In genomic region chr10:49183596-49184542, GRCh38 we compare ENCODE assay signal across 1 cellular context.
A peak's percentile ranks its signal among the peaks of the same experiment; 100 is the strongest.
TF ChIP-seq lines count a peak whose summit lies in the region.

No MANE protein-coding gene starts in this region.

TF ChIP-seq in K562, 482 proteins besides CTCF, POLR2A, EP300 and RAD21 (continued from another document and continues in another):
- TF ChIP-seq, protein P1, sequence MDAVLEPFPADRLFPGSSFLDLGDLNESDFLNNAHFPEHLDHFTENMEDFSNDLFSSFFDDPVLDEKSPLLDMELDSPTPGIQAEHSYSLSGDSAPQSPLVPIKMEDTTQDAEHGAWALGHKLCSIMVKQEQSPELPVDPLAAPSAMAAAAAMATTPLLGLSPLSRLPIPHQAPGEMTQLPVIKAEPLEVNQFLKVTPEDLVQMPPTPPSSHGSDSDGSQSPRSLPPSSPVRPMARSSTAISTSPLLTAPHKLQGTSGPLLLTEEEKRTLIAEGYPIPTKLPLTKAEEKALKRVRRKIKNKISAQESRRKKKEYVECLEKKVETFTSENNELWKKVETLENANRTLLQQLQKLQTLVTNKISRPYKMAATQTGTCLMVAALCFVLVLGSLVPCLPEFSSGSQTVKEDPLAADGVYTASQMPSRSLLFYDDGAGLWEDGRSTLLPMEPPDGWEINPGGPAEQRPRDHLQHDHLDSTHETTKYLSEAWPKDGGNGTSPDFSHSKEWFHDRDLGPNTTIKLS (IDR thresholded peaks at IDR 0.05; ENCODE audit: borderline replicate concordance, low read depth) = peak; percentile 79; the same call in 1 of the 2 replicates
- TF ChIP-seq, protein P2, sequence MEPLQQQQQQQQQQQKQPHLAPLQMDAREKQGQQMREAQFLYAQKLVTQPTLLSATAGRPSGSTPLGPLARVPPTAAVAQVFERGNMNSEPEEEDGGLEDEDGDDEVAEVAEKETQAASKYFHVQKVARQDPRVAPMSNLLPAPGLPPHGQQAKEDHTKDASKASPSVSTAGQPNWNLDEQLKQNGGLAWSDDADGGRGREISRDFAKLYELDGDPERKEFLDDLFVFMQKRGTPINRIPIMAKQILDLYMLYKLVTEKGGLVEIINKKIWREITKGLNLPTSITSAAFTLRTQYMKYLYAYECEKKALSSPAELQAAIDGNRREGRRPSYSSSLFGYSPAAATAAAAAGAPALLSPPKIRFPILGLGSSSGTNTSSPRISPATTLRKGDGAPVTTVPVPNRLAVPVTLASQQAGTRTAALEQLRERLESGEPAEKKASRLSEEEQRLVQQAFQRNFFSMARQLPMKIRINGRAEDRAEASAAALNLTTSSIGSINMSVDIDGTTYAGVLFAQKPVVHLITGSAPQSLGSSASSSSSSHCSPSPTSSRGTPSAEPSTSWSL (CRISPR knock-in tag; IDR thresholded peaks at IDR 0.05; ENCODE audit: borderline replicate concordance) = no peak
- TF ChIP-seq MLLT1 (IDR thresholded peaks at IDR 0.05) = peak; percentile 17 to 18; a peak in 3 of 4 replicates
- TF ChIP-seq, protein P3, sequence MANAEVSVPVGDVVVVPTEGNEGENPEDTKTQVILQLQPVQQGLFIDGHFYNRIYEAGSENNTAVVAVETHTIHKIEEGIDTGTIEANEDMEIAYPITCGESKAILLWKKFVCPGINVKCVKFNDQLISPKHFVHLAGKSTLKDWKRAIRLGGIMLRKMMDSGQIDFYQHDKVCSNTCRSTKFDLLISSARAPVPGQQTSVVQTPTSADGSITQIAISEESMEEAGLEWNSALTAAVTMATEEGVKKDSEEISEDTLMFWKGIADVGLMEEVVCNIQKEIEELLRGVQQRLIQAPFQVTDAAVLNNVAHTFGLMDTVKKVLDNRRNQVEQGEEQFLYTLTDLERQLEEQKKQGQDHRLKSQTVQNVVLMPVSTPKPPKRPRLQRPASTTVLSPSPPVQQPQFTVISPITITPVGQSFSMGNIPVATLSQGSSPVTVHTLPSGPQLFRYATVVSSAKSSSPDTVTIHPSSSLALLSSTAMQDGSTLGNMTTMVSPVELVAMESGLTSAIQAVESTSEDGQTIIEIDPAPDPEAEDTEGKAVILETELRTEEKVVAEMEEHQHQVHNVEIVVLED (CRISPR knock-in tag; IDR thresholded peaks at IDR 0.05) = no peak
- TF ChIP-seq MTA3 (IDR thresholded peaks at IDR 0.05; ENCODE audit: borderline replicate concordance) = peak; percentile 80
- no peak for TF ChIP-seq ZNF717 (CRISPR knock-in tag; IDR thresholded peaks at IDR 0.05)
- TF ChIP-seq RBM15 (IDR thresholded peaks at IDR 0.05; ENCODE audit: insufficient read depth, low read length) = no peak
- TF ChIP-seq ZNF407 (IDR thresholded peaks at IDR 0.05; ENCODE audit: low read depth) = no peak
- TF ChIP-seq SRSF1 (IDR thresholded peaks at IDR 0.05; ENCODE audit: low read depth, low read length) = no peak
- peak; percentile 91 for TF ChIP-seq BCOR (IDR thresholded peaks at IDR 0.05)
- no peak for TF ChIP-seq ETS2 (tag; IDR thresholded peaks at IDR 0.05; ENCODE audit: borderline replicate concordance, poor library complexity, severe bottlenecking)
- no peak for TF ChIP-seq ZNF146 (CRISPR knock-in tag; IDR thresholded peaks at IDR 0.05; ENCODE audit: unreplicated experiment)
- TF ChIP-seq MIER1 (IDR thresholded peaks at IDR 0.05; ENCODE audit: low read depth) = no peak; the same call in 1 of the 2 replicates
- TF ChIP-seq ZNF589 (CRISPR knock-in tag; IDR thresholded peaks at IDR 0.05; ENCODE audit: low read depth) = peak; percentile 97
- TF ChIP-seq NUFIP1 (IDR thresholded peaks at IDR 0.05; ENCODE audit: partially characterized antibody) = peak; percentile 68
- TF ChIP-seq CHD2 (IDR thresholded peaks at IDR 0.05; ENCODE audit: low read depth, low read length) = no peak
- TF ChIP-seq, protein P4, sequence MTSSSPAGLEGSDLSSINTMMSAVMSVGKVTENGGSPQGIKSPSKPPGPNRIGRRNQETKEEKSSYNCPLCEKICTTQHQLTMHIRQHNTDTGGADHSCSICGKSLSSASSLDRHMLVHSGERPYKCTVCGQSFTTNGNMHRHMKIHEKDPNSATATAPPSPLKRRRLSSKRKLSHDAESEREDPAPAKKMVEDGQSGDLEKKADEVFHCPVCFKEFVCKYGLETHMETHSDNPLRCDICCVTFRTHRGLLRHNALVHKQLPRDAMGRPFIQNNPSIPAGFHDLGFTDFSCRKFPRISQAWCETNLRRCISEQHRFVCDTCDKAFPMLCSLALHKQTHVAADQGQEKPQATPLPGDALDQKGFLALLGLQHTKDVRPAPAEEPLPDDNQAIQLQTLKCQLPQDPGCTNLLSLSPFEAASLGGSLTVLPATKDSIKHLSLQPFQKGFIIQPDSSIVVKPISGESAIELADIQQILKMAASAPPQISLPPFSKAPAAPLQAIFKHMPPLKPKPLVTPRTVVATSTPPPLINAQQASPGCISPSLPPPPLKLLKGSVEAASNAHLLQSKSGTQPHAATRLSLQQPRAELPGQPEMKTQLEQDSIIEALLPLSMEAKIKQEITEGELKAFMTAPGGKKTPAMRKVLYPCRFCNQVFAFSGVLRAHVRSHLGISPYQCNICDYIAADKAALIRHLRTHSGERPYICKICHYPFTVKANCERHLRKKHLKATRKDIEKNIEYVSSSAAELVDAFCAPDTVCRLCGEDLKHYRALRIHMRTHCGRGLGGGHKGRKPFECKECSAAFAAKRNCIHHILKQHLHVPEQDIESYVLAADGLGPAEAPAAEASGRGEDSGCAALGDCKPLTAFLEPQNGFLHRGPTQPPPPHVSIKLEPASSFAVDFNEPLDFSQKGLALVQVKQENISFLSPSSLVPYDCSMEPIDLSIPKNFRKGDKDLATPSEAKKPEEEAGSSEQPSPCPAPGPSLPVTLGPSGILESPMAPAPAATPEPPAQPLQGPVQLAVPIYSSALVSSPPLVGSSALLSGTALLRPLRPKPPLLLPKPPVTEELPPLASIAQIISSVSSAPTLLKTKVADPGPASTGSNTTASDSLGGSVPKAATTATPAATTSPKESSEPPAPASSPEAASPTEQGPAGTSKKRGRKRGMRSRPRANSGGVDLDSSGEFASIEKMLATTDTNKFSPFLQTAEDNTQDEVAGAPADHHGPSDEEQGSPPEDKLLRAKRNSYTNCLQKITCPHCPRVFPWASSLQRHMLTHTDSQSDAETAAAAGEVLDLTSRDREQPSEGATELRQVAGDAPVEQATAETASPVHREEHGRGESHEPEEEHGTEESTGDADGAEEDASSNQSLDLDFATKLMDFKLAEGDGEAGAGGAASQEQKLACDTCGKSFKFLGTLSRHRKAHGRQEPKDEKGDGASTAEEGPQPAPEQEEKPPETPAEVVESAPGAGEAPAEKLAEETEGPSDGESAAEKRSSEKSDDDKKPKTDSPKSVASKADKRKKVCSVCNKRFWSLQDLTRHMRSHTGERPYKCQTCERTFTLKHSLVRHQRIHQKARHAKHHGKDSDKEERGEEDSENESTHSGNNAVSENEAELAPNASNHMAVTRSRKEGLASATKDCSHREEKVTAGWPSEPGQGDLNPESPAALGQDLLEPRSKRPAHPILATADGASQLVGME (CRISPR knock-in tag; IDR thresholded peaks at IDR 0.05) = no peak
- no peak for TF ChIP-seq KLF1 (tag; IDR thresholded peaks at IDR 0.05)
- TF ChIP-seq ZNF143 (CRISPR knock-in tag; IDR thresholded peaks at IDR 0.05) = no peak
- peak; percentile 29; the same call in 1 of the 2 replicates for TF ChIP-seq TRIM28 (IDR thresholded peaks at IDR 0.05)
- no peak for TF ChIP-seq NFXL1 (CRISPR knock-in tag; IDR thresholded peaks at IDR 0.05)
- no peak for TF ChIP-seq ZNF140 (CRISPR knock-in tag; IDR thresholded peaks at IDR 0.05)
- TF ChIP-seq SLC30A9 (CRISPR knock-in tag; IDR thresholded peaks at IDR 0.05) = no peak
- peak; percentile 87 for TF ChIP-seq CBFA2T3 (IDR thresholded peaks at IDR 0.05)
- TF ChIP-seq, protein P5, sequence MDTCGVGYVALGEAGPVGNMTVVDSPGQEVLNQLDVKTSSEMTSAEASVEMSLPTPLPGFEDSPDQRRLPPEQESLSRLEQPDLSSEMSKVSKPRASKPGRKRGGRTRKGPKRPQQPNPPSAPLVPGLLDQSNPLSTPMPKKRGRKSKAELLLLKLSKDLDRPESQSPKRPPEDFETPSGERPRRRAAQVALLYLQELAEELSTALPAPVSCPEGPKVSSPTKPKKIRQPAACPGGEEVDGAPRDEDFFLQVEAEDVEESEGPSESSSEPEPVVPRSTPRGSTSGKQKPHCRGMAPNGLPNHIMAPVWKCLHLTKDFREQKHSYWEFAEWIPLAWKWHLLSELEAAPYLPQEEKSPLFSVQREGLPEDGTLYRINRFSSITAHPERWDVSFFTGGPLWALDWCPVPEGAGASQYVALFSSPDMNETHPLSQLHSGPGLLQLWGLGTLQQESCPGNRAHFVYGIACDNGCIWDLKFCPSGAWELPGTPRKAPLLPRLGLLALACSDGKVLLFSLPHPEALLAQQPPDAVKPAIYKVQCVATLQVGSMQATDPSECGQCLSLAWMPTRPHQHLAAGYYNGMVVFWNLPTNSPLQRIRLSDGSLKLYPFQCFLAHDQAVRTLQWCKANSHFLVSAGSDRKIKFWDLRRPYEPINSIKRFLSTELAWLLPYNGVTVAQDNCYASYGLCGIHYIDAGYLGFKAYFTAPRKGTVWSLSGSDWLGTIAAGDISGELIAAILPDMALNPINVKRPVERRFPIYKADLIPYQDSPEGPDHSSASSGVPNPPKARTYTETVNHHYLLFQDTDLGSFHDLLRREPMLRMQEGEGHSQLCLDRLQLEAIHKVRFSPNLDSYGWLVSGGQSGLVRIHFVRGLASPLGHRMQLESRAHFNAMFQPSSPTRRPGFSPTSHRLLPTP (IDR thresholded peaks at IDR 0.05; ENCODE audit: borderline replicate concordance, extremely low read depth, insufficient read length) = no peak
- TF ChIP-seq MCM2 (IDR thresholded peaks at IDR 0.05; ENCODE audit: low read depth) = no peak
- TF ChIP-seq GTF2F1 (IDR thresholded peaks at IDR 0.05; ENCODE audit: low read depth, low read length) = no peak
- peak; percentile 55 to 73 for TF ChIP-seq KDM1A (IDR thresholded peaks at IDR 0.05)
- TF ChIP-seq PCBP1 (IDR thresholded peaks at IDR 0.05; ENCODE audit: low read depth, low read length, poor library complexity, severe bottlenecking) = no peak
- no peak for TF ChIP-seq GABPB2 (CRISPR knock-in tag; conservative IDR thresholded peaks at IDR 0.05)
- TF ChIP-seq TSC22D4 (tag; IDR thresholded peaks at IDR 0.05) = no peak
- TF ChIP-seq NCOA1 (IDR thresholded peaks at IDR 0.05; ENCODE audit: low read depth) = peak; percentile 86
- TF ChIP-seq ZNF507 (tag; conservative IDR thresholded peaks at IDR 0.05) = no peak
- no peak for TF ChIP-seq SMARCB1 (IDR thresholded peaks at IDR 0.05; ENCODE audit: insufficient read length, low read depth)
